1 cellular context compared by ENCODE assay signal in the genomic region with DNA sequence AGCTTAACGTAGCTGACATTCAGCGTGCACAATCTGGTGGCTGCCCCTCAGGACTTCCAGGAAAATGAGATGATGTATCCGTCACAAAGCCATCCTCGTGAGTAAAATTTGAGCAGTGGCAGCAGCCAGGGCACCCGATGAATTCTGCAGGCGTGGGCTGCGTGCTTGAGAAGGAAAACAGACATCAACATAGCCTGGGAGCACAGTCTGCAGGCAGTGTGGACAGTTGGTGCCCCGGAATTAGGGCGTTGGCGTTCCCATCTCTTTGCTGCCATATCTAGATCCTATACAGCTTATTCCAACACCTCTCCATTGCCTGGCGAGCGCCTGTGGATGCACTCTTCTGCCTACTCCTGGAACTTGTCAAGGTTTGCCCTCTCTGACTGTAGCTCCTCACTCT.
TF ChIP-seq lines count a peak whose summit lies in the region.

No MANE protein-coding gene starts in this region.

TF ChIP-seq in IMR-90, 13 proteins besides CTCF, POLR2A, EP300 and RAD21 (continued from another document):
- TF ChIP-seq, protein P1, sequence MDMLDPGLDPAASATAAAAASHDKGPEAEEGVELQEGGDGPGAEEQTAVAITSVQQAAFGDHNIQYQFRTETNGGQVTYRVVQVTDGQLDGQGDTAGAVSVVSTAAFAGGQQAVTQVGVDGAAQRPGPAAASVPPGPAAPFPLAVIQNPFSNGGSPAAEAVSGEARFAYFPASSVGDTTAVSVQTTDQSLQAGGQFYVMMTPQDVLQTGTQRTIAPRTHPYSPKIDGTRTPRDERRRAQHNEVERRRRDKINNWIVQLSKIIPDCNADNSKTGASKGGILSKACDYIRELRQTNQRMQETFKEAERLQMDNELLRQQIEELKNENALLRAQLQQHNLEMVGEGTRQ (IDR thresholded peaks at IDR 0.05; ENCODE audit: low read depth, low read length), result no peak
- TF ChIP-seq RFX5 (IDR thresholded peaks at IDR 0.05; ENCODE audit: low read depth, low read length) (no peak), MAZ (IDR thresholded peaks at IDR 0.05; ENCODE audit: borderline replicate concordance, low read depth, low read length) (no peak)
